16 cellular contexts compared by ENCODE assay signal in the genomic region with DNA sequence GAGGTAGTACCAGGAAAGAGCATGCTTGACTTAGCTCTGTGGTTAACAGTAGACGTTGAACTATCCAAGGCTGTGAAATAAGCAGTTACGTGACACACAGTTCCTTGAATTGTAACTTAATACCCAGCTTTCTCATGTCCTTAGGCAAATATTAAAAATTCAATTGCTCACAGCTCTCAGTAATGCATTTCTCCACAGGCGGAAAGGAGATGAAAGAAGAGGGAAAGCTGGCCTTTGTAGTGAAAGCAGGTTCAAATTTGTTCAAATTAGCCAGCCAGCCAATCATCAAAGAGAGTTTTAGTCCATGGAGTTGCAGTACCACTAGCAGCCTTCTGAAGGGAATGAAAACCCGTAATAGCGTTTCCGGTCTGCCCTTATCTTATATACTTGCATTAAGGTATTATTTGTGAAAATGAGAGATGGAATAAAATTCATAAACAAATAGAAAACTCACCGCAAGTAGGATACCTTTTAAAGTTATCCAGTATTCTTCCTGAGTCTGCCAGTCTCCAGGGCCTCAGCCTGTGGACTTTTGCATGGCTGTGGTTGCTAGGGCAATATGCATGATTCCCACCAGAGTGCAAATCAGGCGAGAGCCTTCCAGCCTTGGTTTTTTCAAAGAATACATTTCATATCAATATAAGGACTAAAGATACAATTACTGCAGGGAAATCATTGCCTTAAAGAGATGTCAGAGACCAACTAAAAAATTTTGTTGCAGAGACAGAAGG.
A peak's percentile ranks its signal among the peaks of the same experiment; 100 is the strongest.
DNase-seq lines count a peak whose midpoint lies in the region; ATAC-seq and TF ChIP-seq lines count a peak whose summit lies in the region.
"Had no signal": no experiment of that assay in that cellular context is flagged by ENCODE, and none has a peak within 500 bp of the region (broad histone marks: within the 10 kb centered on the region; RNA-seq: fewer than 3 reads in every experiment).

No MANE protein-coding gene starts in this region.

- TF ChIP-seq CTCF in foreskin keratinocyte (conservative IDR thresholded peaks at IDR 0.05) (peak; percentile 38), gastrocnemius medialis (IDR thresholded peaks at IDR 0.05 in 4 of 5, conservative IDR thresholded peaks at IDR 0.05 in 1 of 5) (no peak)

- DNase-seq in H4 (ENCODE audit: low spot score) (peak; percentile 99), SK-N-MC (ENCODE audit: low read depth, low spot score) (peak; percentile 59), foreskin keratinocyte (peak; percentile 86 to 93), gastrocnemius medialis (no peak), Right ventricle myocardium inferior (ENCODE audit: missing footprints) (no peak), T-helper 2 cell (no peak)
- DNase-seq in activated naive CD4-positive, alpha-beta T cell treated with anti-CD3 and anti-CD28 coated beads, Interleukin-2, amount 10 ng/mL, durations not matched to agents 7 days and 5 days, result no peak
- DNase-seq: activated CD4-positive, CD25-positive, alpha-beta regulatory T cell treated with anti-CD3 and anti-CD28 coated beads, Interleukin-2, amount 50 U/mL, for 72 hours; left lung; MG63; NCI-H524; psoas muscle; stimulated activated CD4-positive, alpha-beta T cell treated with anti-CD3 and anti-CD28 coated beads, Interleukin-4, amount 100 ng/mL, for 1 hour; stomach had no signal

- CTCF ChIA-PET in activated naive CD4-positive, alpha-beta T cell treated with anti-CD3 and anti-CD28 coated beads, Interleukin-2, amount 10 ng/mL, durations not matched to agents 7 days and 5 days (lab: Charles Lee), result no interaction called here

- peak; percentile 87 for ATAC-seq in foreskin keratinocyte
- peak; percentile 56 to 58 for ATAC-seq in gastrocnemius medialis
- no peak for ATAC-seq in Right ventricle myocardium inferior
- no peak for ATAC-seq in GM18873 (IDR thresholded peaks at IDR 0.05; ENCODE audit: low FRiP score, unreplicated experiment)
- ATAC-seq: left lung had no signal

- no peaks in the 10 kb centered on the region for H3K4me1 Mint-ChIP-seq in activated naive CD4-positive, alpha-beta T cell treated with anti-CD3 and anti-CD28 coated beads, Interleukin-2, amount 10 ng/mL, durations not matched to agents 7 days and 5 days

- H3K36me3 Mint-ChIP-seq in activated naive CD4-positive, alpha-beta T cell treated with anti-CD3 and anti-CD28 coated beads, Interleukin-2, amount 10 ng/mL, durations not matched to agents 7 days and 5 days, result no peaks in the 10 kb centered on the region

- H3K27me3 ChIP-seq in foreskin keratinocyte (no peaks in the 10 kb centered on the region), gastrocnemius medialis (no peaks in the 10 kb centered on the region)
- H3K27me3 ChIP-seq: left lung, MG63, SJCRH30, stomach had no signal

- no peaks in the 10 kb centered on the region for H3K27me3 Mint-ChIP-seq in activated naive CD4-positive, alpha-beta T cell treated with anti-CD3 and anti-CD28 coated beads, Interleukin-2, amount 10 ng/mL, durations not matched to agents 7 days and 5 days

- intact Hi-C loops in gastrocnemius medialis (cut with DNase I; ENCODE audit: low total_unique reads), result loop anchor here (10.0 kb wide), 1 partner anchor 862 kb away; a partner anchor contains a TSS
- intact Hi-C loops in Right ventricle myocardium inferior (cut with DNase I), result no loop called here

- no peak overlapping the region for H3K4me3 Mint-ChIP-seq in activated naive CD4-positive, alpha-beta T cell treated with anti-CD3 and anti-CD28 coated beads, Interleukin-2, amount 10 ng/mL, durations not matched to agents 7 days and 5 days

- no peak for TF ChIP-seq POLR2A in gastrocnemius medialis (IDR thresholded peaks at IDR 0.05)

- H3K9me3 ChIP-seq in SK-N-MC (ENCODE audit: low read depth, low read length) (no peaks in the 10 kb centered on the region), gastrocnemius medialis (no peaks in the 10 kb centered on the region)
- H3K9me3 ChIP-seq: left lung, MG63, psoas muscle, SJCRH30, stomach had no signal

- H3K4me3 ChIP-seq in SK-N-MC (no peak overlapping the region), gastrocnemius medialis (no peak overlapping the region)
- H3K4me3 ChIP-seq: left lung, MG63, psoas muscle, SJCRH30, stomach had no signal

- no peak overlapping the region for H3K9ac ChIP-seq in SK-N-MC (ENCODE audit: insufficient read length)

- H3K9me3 Mint-ChIP-seq in activated naive CD4-positive, alpha-beta T cell treated with anti-CD3 and anti-CD28 coated beads, Interleukin-2, amount 10 ng/mL, durations not matched to agents 7 days and 5 days, result peaks cover under 1% of the 10 kb centered on the region

- no peak overlapping the region for H3K27ac ChIP-seq in SK-N-MC
- no peak overlapping the region for H3K27ac ChIP-seq in foreskin keratinocyte
- no peak overlapping the region for H3K27ac ChIP-seq in gastrocnemius medialis
- H3K27ac ChIP-seq: left lung, psoas muscle, SJCRH30, stomach had no signal

- in situ Hi-C loops in gastrocnemius medialis (cut with MboI; ENCODE audit: low sequenced_read_pairs in 4 of 4), result no loop called here

- H3K27ac Mint-ChIP-seq in activated naive CD4-positive, alpha-beta T cell treated with anti-CD3 and anti-CD28 coated beads, Interleukin-2, amount 10 ng/mL, durations not matched to agents 7 days and 5 days, result no peak overlapping the region

- H3K4me1 ChIP-seq in foreskin keratinocyte (peaks cover 18% of the 10 kb centered on the region), gastrocnemius medialis (no peaks in the 10 kb centered on the region)
- H3K4me1 ChIP-seq: left lung, psoas muscle, SJCRH30, stomach had no signal

- no peaks in the 10 kb centered on the region for H3K36me3 ChIP-seq in SK-N-MC (ENCODE audit: insufficient read depth, low read length)
- no peaks in the 10 kb centered on the region for H3K36me3 ChIP-seq in gastrocnemius medialis
- H3K36me3 ChIP-seq: left lung, MG63, SJCRH30, stomach had no signal

Comparison
In these comparisons a context has a peak if more than half of its experiments do, and no peak if none do; other contexts are left out.
1. DNase-seq: peak in H4 (single experiment), SK-N-MC (single experiment) and foreskin keratinocyte (2 of 2); none in gastrocnemius medialis (0 of 2), Right ventricle myocardium inferior (single experiment), T-helper 2 cell (0 of 5) and activated naive CD4-positive, alpha-beta T cell treated with anti-CD3 and anti-CD28 coated beads, Interleukin-2, amount 10 ng/mL, durations not matched to agents 7 days and 5 days (single experiment).
2. ATAC-seq: peak in foreskin keratinocyte (single experiment) and gastrocnemius medialis (2 of 2); none in Right ventricle myocardium inferior (single experiment) and GM18873 (single experiment).